In genomic region chr9:129835860-129836223, GRCh38 we compare ENCODE assay signal across 8 cellular contexts. TPM values are rescaled to one million over a fixed set of nuclear protein-coding genes. Genes with fewer than 3 reads are reported as not detected.
DNase-seq lines count a peak whose midpoint lies in the region; ATAC-seq lines count a peak whose summit lies in the region.

No MANE protein-coding gene starts in this region.

- no peaks in the 10 kb centered on the region for H3K9me3 ChIP-seq in iPS DF 6.9 (ENCODE audit: control insufficient read depth, insufficient read depth, low read length)

- peaks cover 10% of the 10 kb centered on the region for H3K36me3 Mint-ChIP-seq in activated naive CD4-positive, alpha-beta T cell treated with anti-CD3 and anti-CD28 coated beads for 36 hours (ENCODE audit: low read depth)
- peaks cover 16% of the 10 kb centered on the region for H3K36me3 Mint-ChIP-seq in activated CD4-positive, alpha-beta memory T cell treated with anti-CD3 and anti-CD28 coated beads for 36 hours
- peaks cover 6% of the 10 kb centered on the region for H3K36me3 Mint-ChIP-seq in stimulated activated memory B cell treated with anti-CD40 and anti-IgM and Interleukin-4, amounts not matched to agents 10 μg/mL and 1 μg/mL and 100 μg/mL, for 72 hours

- H3K27ac ChIP-seq in iPS DF 6.9 (ENCODE audit: low read length) = no peak overlapping the region

- WGBS in iPS DF 6.9 (ENCODE audit: insufficient coverage, insufficient read length) = no CpG with 5 or more reads among the region's 19 CpGs

- peaks cover 7% of the 10 kb centered on the region; the same call in 1 of the 2 replicates for H3K4me1 ChIP-seq in iPS DF 6.9 (ENCODE audit: control insufficient read depth, insufficient read depth, low read length)

- no peaks in the 10 kb centered on the region for H3K27me3 ChIP-seq in iPS DF 6.9 (ENCODE audit: control insufficient read depth, insufficient read depth, low read length)

- POLR2A ChIA-PET in activated CD4-positive, alpha-beta memory T cell treated with anti-CD3 and anti-CD28 coated beads for 36 hours (lab: Charles Lee) = interaction anchor here (0.9 to 5.0 kb wide), 6 partner anchors 29 to 204 kb away, joined by 3 to 35 read pairs (median 6); no protein-coding TSS in a partner anchor

- H3K4me3 ChIP-seq in iPS DF 6.9 (ENCODE audit: low read length) = peak overlapping the region; percentile 69

- H3K9me3 Mint-ChIP-seq in activated naive CD4-positive, alpha-beta T cell treated with anti-CD3 and anti-CD28 coated beads for 36 hours = no peaks in the 10 kb centered on the region
- no peaks in the 10 kb centered on the region for H3K9me3 Mint-ChIP-seq in activated CD4-positive, alpha-beta memory T cell treated with anti-CD3 and anti-CD28 coated beads for 36 hours
- no peaks in the 10 kb centered on the region for H3K9me3 Mint-ChIP-seq in stimulated activated memory B cell treated with anti-CD40 and anti-IgM and Interleukin-4, amounts not matched to agents 10 μg/mL and 1 μg/mL and 100 μg/mL, for 72 hours

- ATAC-seq in stimulated activated memory B cell treated with anti-CD40 and anti-IgM and Interleukin-4, amounts not matched to agents 10 μg/mL and 1 μg/mL and 100 μg/mL, for 72 hours = no peak

- CTCF ChIA-PET in activated naive CD4-positive, alpha-beta T cell treated with anti-CD3 and anti-CD28 coated beads for 36 hours (lab: Charles Lee) = no interaction called here
- CTCF ChIA-PET in activated CD4-positive, alpha-beta memory T cell treated with anti-CD3 and anti-CD28 coated beads for 36 hours (lab: Charles Lee) = interaction anchor here (2.0 kb wide), 1 partner anchor 50 kb away, joined by 15 read pairs; no protein-coding TSS in a partner anchor

- peaks cover under 1% of the 10 kb centered on the region; the same call in 1 of the 2 replicates for H3K36me3 ChIP-seq in iPS DF 6.9 (ENCODE audit: control insufficient read depth, insufficient read depth, low read length)

- peak; percentile 37 for DNase-seq in activated naive CD4-positive, alpha-beta T cell treated with anti-CD3 and anti-CD28 coated beads for 36 hours
- no peak for DNase-seq in activated naive CD4-positive, alpha-beta T cell (lab: John Stamatoyannopoulos, UW)
- peak; percentile 41 for DNase-seq in activated CD4-positive, alpha-beta memory T cell treated with anti-CD3 and anti-CD28 coated beads for 36 hours
- no peak for DNase-seq in iPS DF 6.9 (ENCODE audit: low read depth, low spot score)
- no peak for DNase-seq in NCI-H82 treated with DMSO at 0.1 percent for 48 hours (lab: John Stamatoyannopoulos, UW; ENCODE audit: unreplicated experiment)
- DNase-seq in SHP77 treated with DMSO at 0.1 percent for 48 hours (lab: John Stamatoyannopoulos, UW) = no peak
- no peak for DNase-seq in stimulated activated CD4-positive, alpha-beta T cell treated with anti-CD3 and anti-CD28 coated beads, Interleukin-4, amount 100 ng/mL, for 24 hours

- peak overlapping the region; percentile 94 for H3K27ac Mint-ChIP-seq in activated naive CD4-positive, alpha-beta T cell treated with anti-CD3 and anti-CD28 coated beads for 36 hours
- H3K27ac Mint-ChIP-seq in activated CD4-positive, alpha-beta memory T cell treated with anti-CD3 and anti-CD28 coated beads for 36 hours = peak overlapping the region; percentile 92
- H3K27ac Mint-ChIP-seq in stimulated activated memory B cell treated with anti-CD40 and anti-IgM and Interleukin-4, amounts not matched to agents 10 μg/mL and 1 μg/mL and 100 μg/mL, for 72 hours = peak overlapping the region; percentile 94

- peak overlapping the region; percentile 92 for H3K4me3 Mint-ChIP-seq in activated naive CD4-positive, alpha-beta T cell treated with anti-CD3 and anti-CD28 coated beads for 36 hours
- peak overlapping the region; percentile 92 for H3K4me3 Mint-ChIP-seq in activated CD4-positive, alpha-beta memory T cell treated with anti-CD3 and anti-CD28 coated beads for 36 hours
- peak overlapping the region; percentile 89 for H3K4me3 Mint-ChIP-seq in stimulated activated memory B cell treated with anti-CD40 and anti-IgM and Interleukin-4, amounts not matched to agents 10 μg/mL and 1 μg/mL and 100 μg/mL, for 72 hours

- H3K4me1 Mint-ChIP-seq in activated naive CD4-positive, alpha-beta T cell treated with anti-CD3 and anti-CD28 coated beads for 36 hours (ENCODE audit: low read depth) = peaks cover 61% of the 10 kb centered on the region
- peaks cover 59% of the 10 kb centered on the region for H3K4me1 Mint-ChIP-seq in activated CD4-positive, alpha-beta memory T cell treated with anti-CD3 and anti-CD28 coated beads for 36 hours (ENCODE audit: low read depth)
- H3K4me1 Mint-ChIP-seq in stimulated activated memory B cell treated with anti-CD40 and anti-IgM and Interleukin-4, amounts not matched to agents 10 μg/mL and 1 μg/mL and 100 μg/mL, for 72 hours = peaks cover 54% of the 10 kb centered on the region

- H3K27me3 Mint-ChIP-seq in activated naive CD4-positive, alpha-beta T cell treated with anti-CD3 and anti-CD28 coated beads for 36 hours (ENCODE audit: low read depth) = no peaks in the 10 kb centered on the region
- H3K27me3 Mint-ChIP-seq in activated CD4-positive, alpha-beta memory T cell treated with anti-CD3 and anti-CD28 coated beads for 36 hours = no peaks in the 10 kb centered on the region
- no peaks in the 10 kb centered on the region for H3K27me3 Mint-ChIP-seq in stimulated activated memory B cell treated with anti-CD40 and anti-IgM and Interleukin-4, amounts not matched to agents 10 μg/mL and 1 μg/mL and 100 μg/mL, for 72 hours

- intact Hi-C loops in activated naive CD4-positive, alpha-beta T cell treated with anti-CD3 and anti-CD28 coated beads for 36 hours (cut with micrococcal nuclease) = loop anchor here (1.0 to 10.0 kb wide), 6 partner anchors 12 to 1439 kb away; partner anchors contain the start of genes EXOSC2, FAM78A, TOR1A and TOR1B
- intact Hi-C loops in activated CD4-positive, alpha-beta memory T cell treated with anti-CD3 and anti-CD28 coated beads for 36 hours (cut with micrococcal nuclease) = loop anchor here (1.0 to 5.0 kb wide), 5 partner anchors 12 to 406 kb away; partner anchors contain the start of gene TOR1A

RNA-seq across cellular contexts. Expression of gene USP20, which starts 0.6 kb away (rescaled TPM):
- 10 to 100 TPM; 54.7 to 54.9 TPM for total RNA-seq in activated naive CD4-positive, alpha-beta T cell treated with anti-CD3 and anti-CD28 coated beads for 36 hours
- total RNA-seq in activated CD4-positive, alpha-beta memory T cell treated with anti-CD3 and anti-CD28 coated beads for 36 hours = 10 to 100 TPM; 51.6 to 55.3 TPM

RNA-seq across cellular contexts. Expression of gene C9orf78, which starts 0.8 kb away (rescaled TPM):
- 10 to 100 TPM; 45.3 to 45.7 TPM for total RNA-seq in activated naive CD4-positive, alpha-beta T cell treated with anti-CD3 and anti-CD28 coated beads for 36 hours
- 10 to 100 TPM; 43.6 to 47.0 TPM for total RNA-seq in activated CD4-positive, alpha-beta memory T cell treated with anti-CD3 and anti-CD28 coated beads for 36 hours

RNA-seq across cellular contexts. Expression of gene TOR1A, which starts 11.9 kb away (rescaled TPM):
- total RNA-seq in activated naive CD4-positive, alpha-beta T cell treated with anti-CD3 and anti-CD28 coated beads for 36 hours = 10 to 100 TPM; 26.2 to 28.2 TPM
- total RNA-seq in activated CD4-positive, alpha-beta memory T cell treated with anti-CD3 and anti-CD28 coated beads for 36 hours = 10 to 100 TPM; 38.5 to 41.6 TPM

RNA-seq across cellular contexts. Expression of gene TOR1B, which starts 32.9 kb away (rescaled TPM):
- total RNA-seq in activated naive CD4-positive, alpha-beta T cell treated with anti-CD3 and anti-CD28 coated beads for 36 hours = 10 to 100 TPM; 18.8 to 21.3 TPM
- 10 to 100 TPM; 20.6 to 23.0 TPM for total RNA-seq in activated CD4-positive, alpha-beta memory T cell treated with anti-CD3 and anti-CD28 coated beads for 36 hours

Comparison
In these comparisons a context has a peak if more than half of its experiments do, and no peak if none do; other contexts are left out.
1. DNase-seq: peak in activated naive CD4-positive, alpha-beta T cell treated with anti-CD3 and anti-CD28 coated beads for 36 hours (single experiment) and activated CD4-positive, alpha-beta memory T cell treated with anti-CD3 and anti-CD28 coated beads for 36 hours (single experiment); none in activated naive CD4-positive, alpha-beta T cell (0 of 4), iPS DF 6.9 (single experiment), NCI-H82 treated with DMSO at 0.1 percent for 48 hours (single experiment), SHP77 treated with DMSO at 0.1 percent for 48 hours (single experiment) and stimulated activated CD4-positive, alpha-beta T cell treated with anti-CD3 and anti-CD28 coated beads, Interleukin-4, amount 100 ng/mL, for 24 hours (single experiment).
2. Peak in every context shown above with its lines, with median percentiles within 50 percentile points of each other: H3K27ac Mint-ChIP-seq and H3K4me3 Mint-ChIP-seq.